8 cellular contexts compared by ENCODE assay signal in the genomic region with DNA sequence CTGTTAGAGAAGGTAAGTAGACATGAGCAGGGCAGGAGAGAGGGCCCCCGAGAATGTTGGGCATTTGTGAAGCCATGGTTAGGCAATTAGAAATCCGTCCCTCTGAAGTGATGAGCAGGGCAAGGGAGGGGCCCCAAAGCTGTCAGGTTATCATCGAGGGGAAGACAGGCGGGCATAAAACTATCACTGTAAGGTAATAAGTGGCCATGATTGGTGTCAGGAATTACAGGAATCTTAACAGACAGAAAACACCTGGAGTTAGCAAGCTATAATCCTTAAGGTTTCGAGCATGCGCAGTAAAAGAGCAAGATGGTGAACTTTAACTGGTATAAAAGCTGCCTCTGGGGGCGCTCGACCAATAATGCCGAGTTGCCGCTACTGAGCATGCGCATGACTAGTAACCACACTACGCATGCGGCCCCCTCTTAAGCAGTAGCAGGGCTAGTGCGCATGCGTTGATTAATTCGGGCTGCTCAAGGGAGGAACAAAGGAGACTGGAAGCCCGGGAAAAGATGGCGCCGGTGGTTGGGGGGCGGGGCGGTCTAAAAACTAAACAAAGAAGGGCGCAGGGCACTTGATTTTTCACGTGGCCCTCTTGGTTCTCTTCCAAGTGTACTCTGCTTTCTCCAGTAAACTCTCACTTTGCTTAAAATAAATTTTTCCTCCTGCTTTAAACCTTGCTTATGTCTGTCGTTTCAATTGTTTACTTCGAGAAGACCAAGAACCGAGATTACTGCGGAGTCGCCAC.
DNase-seq lines count a peak whose midpoint lies in the region; ATAC-seq and TF ChIP-seq lines count a peak whose summit lies in the region.

No MANE protein-coding gene starts in this region.

- ATAC-seq in GM18498 (IDR thresholded peaks at IDR 0.05; ENCODE audit: unreplicated experiment) (peak; percentile 51), HG02938 (IDR thresholded peaks at IDR 0.05; ENCODE audit: unreplicated experiment) (peak; percentile 36), GM19467 (IDR thresholded peaks at IDR 0.05; ENCODE audit: unreplicated experiment) (no peak)

- DNase-seq in NCI-H2029 (lab: John Stamatoyannopoulos, UW) (peak; percentile 98), T1000 (lab: John Stamatoyannopoulos, UW) (peak; percentile 93), astrocyte of the spinal cord (ENCODE audit: low read depth, low spot score) (peak; percentile 99), hippocampal formation (lab: John Stamatoyannopoulos, UW) (peak; percentile 91), retina (peak; percentile 98)

- peak; percentile 86 for TF ChIP-seq CTCF in astrocyte of the spinal cord (IDR thresholded peaks at IDR 0.05; ENCODE audit: low read depth, low read length)

- H3K4me3 ChIP-seq in astrocyte of the spinal cord (ENCODE audit: low read depth, low read length): peak overlapping the region; percentile 47

- in situ Hi-C loops in astrocyte of the spinal cord (cut with HindIII; ENCODE audit: low sequenced_read_pairs): no loop called here
